In the genomic region with DNA sequence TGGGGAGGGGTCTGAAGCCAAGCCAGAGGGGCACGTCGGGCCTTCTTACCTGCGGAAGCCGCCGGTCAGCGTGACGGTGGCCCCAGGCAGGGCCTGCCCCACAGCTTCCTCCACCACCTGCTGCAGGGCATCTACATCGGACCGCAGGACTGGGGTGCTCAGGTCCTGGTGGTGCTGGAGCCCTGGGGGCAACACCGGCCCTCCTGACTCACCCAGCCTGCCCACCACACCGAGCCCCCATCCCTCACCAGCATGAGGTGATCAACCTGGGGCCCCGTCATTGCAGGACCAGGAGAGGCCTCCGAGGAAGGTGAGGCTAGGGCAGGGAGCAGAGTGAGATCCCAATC, we compare ENCODE assay signal across 14 cellular contexts. TPM values are rescaled to one million over a fixed set of nuclear protein-coding genes. Genes with fewer than 3 reads are reported as not detected.
DNase-seq lines count a peak whose midpoint lies in the region; ATAC-seq and TF ChIP-seq lines count a peak whose summit lies in the region.
"Had no signal": no experiment of that assay in that cellular context is flagged by ENCODE, and none has a peak within 500 bp of the region (broad histone marks: within the 10 kb centered on the region; RNA-seq: fewer than 3 reads in every experiment).

No MANE protein-coding gene starts in this region.

- CTCF ChIA-PET in CD8-positive, alpha-beta T cell (lab: Charles Lee): no interaction called here

- H3K36me3 Mint-ChIP-seq in CD8-positive, alpha-beta T cell: peaks cover 67% of the 10 kb centered on the region
- peaks cover 9% of the 10 kb centered on the region for H3K36me3 Mint-ChIP-seq in IgD-negative memory B cell

- H3K27ac Mint-ChIP-seq in CD8-positive, alpha-beta T cell: peak overlapping the region; percentile 81
- peak overlapping the region; percentile 85 to 97 (median 96) for H3K27ac Mint-ChIP-seq in IgD-negative memory B cell
- H3K27ac Mint-ChIP-seq: activated CD4-positive, alpha-beta T cell treated with anti-CD3 and anti-CD28 coated beads, Interleukin-2, amount 10 ng/mL, durations not matched to agents 24 days and 14 days had no signal

- peaks cover 55% of the 10 kb centered on the region for H3K36me3 ChIP-seq in CD8-positive, alpha-beta T cell (ENCODE audit: insufficient read depth, low read length)
- H3K36me3 ChIP-seq in esophagus muscularis mucosa: peaks cover 30 to 68% (median 67%) of the 10 kb centered on the region in 4 donors
- H3K36me3 ChIP-seq in skeletal muscle tissue (ENCODE audit: control insufficient read depth in 3 of 3, insufficient read depth in 3 of 3, low read length in 3 of 3): peaks cover 31 to 48% (median 36%) of the 10 kb centered on the region in 3 donors

- H3K4me1 ChIP-seq in CD8-positive, alpha-beta T cell (ENCODE audit: insufficient read depth, low read length): peaks cover 22% of the 10 kb centered on the region
- H3K4me1 ChIP-seq in esophagus muscularis mucosa (peaks cover 38 to 58% (median 49%) of the 10 kb centered on the region in 4 donors), skeletal muscle tissue (ENCODE audit: control insufficient read depth in 3 of 3, insufficient read depth in 3 of 3, low read length in 3 of 3) (peaks cover 52 to 69% (median 65%) of the 10 kb centered on the region in 3 donors)
- H3K4me1 ChIP-seq: HAP-1 had no signal

- DNase-seq in CD8-positive, alpha-beta T cell: no peak
- DNase-seq in esophagus muscularis mucosa (ENCODE audit: extremely low spot score) (no peak), NOMO-1 treated with DMSO at 0.1 percent for 48 hours (lab: John Stamatoyannopoulos, UW; ENCODE audit: unreplicated experiment) (no peak)
- no peak for DNase-seq in effector CD8-positive, alpha-beta T cell (lab: John Stamatoyannopoulos, UW)
- DNase-seq: NCI-H187, RPMI8226 had no signal

- H3K9me3 ChIP-seq in CD8-positive, alpha-beta T cell (ENCODE audit: low read length): no peaks in the 10 kb centered on the region
- no peaks in the 10 kb centered on the region for H3K9me3 ChIP-seq in esophagus muscularis mucosa
- H3K9me3 ChIP-seq in skeletal muscle tissue (ENCODE audit: control insufficient read depth in 3 of 3, low read length in 3 of 3): no peaks in the 10 kb centered on the region
- H3K9me3 ChIP-seq: HAP-1 had no signal

- TF ChIP-seq EP300 in esophagus muscularis mucosa (IDR thresholded peaks at IDR 0.05): no peak

- WGBS in esophagus muscularis mucosa: 89% methylated on average over 9 of the region's 13 CpGs

- H3K4me1 Mint-ChIP-seq in CD8-positive, alpha-beta T cell (ENCODE audit: low read depth): peaks cover 26% of the 10 kb centered on the region
- peaks cover 26 to 37% (median 28%) of the 10 kb centered on the region in 3 donors for H3K4me1 Mint-ChIP-seq in IgD-negative memory B cell

- H3K4me3 Mint-ChIP-seq in CD8-positive, alpha-beta T cell: no peak overlapping the region
- peak overlapping the region; percentile 37 to 75 (median 54) for H3K4me3 Mint-ChIP-seq in IgD-negative memory B cell
- H3K4me3 Mint-ChIP-seq: activated CD4-positive, alpha-beta T cell treated with anti-CD3 and anti-CD28 coated beads, Interleukin-2, amount 10 ng/mL, durations not matched to agents 24 days and 14 days had no signal

- no peak overlapping the region for H3K4me3 ChIP-seq in CD8-positive, alpha-beta T cell (ENCODE audit: low read depth, low read length)
- H3K4me3 ChIP-seq in esophagus muscularis mucosa (peak overlapping the region in 1 of 4 donors; percentile 32), skeletal muscle tissue (ENCODE audit: low read length in 3 of 3) (no peak overlapping the region)
- H3K4me3 ChIP-seq: HAP-1 had no signal

- no peaks in the 10 kb centered on the region for H3K27me3 Mint-ChIP-seq in CD8-positive, alpha-beta T cell (ENCODE audit: low read depth)
- H3K27me3 Mint-ChIP-seq in IgD-negative memory B cell: no peaks in the 10 kb centered on the region
- H3K27me3 Mint-ChIP-seq: activated CD4-positive, alpha-beta T cell treated with anti-CD3 and anti-CD28 coated beads, Interleukin-2, amount 10 ng/mL, durations not matched to agents 24 days and 14 days had no signal

- H3K9ac ChIP-seq in skeletal muscle tissue (ENCODE audit: low read depth in 1 of 3, low read length in 3 of 3): peak overlapping the region in 2 of 3 donors; percentile 20 to 79

- H3K27me3 ChIP-seq in CD8-positive, alpha-beta T cell (ENCODE audit: insufficient read depth, low read length): no peaks in the 10 kb centered on the region
- no peaks in the 10 kb centered on the region for H3K27me3 ChIP-seq in esophagus muscularis mucosa
- no peaks in the 10 kb centered on the region for H3K27me3 ChIP-seq in skeletal muscle tissue (ENCODE audit: control insufficient read depth in 3 of 3, insufficient read depth in 3 of 3, low read length in 3 of 3)

- H3K9me3 Mint-ChIP-seq in CD8-positive, alpha-beta T cell: no peaks in the 10 kb centered on the region
- no peaks in the 10 kb centered on the region for H3K9me3 Mint-ChIP-seq in IgD-negative memory B cell
- H3K9me3 Mint-ChIP-seq: activated CD4-positive, alpha-beta T cell treated with anti-CD3 and anti-CD28 coated beads, Interleukin-2, amount 10 ng/mL, durations not matched to agents 24 days and 14 days had no signal

- peak; percentile 16 for ATAC-seq in CD8-positive, alpha-beta T cell
- ATAC-seq in GM21717 (IDR thresholded peaks at IDR 0.05; ENCODE audit: unreplicated experiment) (no peak), GM19452 (IDR thresholded peaks at IDR 0.05; ENCODE audit: unreplicated experiment) (no peak)

- TF ChIP-seq CTCF in CD8-positive, alpha-beta T cell (IDR thresholded peaks at IDR 0.05): no peak
- no peak for TF ChIP-seq CTCF in esophagus muscularis mucosa (IDR thresholded peaks at IDR 0.05)

- no peak for TF ChIP-seq POLR2A in esophagus muscularis mucosa (IDR thresholded peaks at IDR 0.05; ENCODE audit: low read depth)

- POLR2A ChIA-PET in CD8-positive, alpha-beta T cell (lab: Charles Lee): no interaction called here

- intact Hi-C loops in CD8-positive, alpha-beta T cell (cut with DNase I, micrococcal nuclease): no loop called here
- intact Hi-C loops in esophagus muscularis mucosa (cut with DNase I): no loop called here

- H3K27ac ChIP-seq in CD8-positive, alpha-beta T cell (ENCODE audit: low read depth, low read length): peak overlapping the region; percentile 29
- H3K27ac ChIP-seq in esophagus muscularis mucosa (replicated peaks in 1 of 4) (peak overlapping the region; percentile 61 to 78 (median 72)), skeletal muscle tissue (ENCODE audit: low read depth, low read length) (peak overlapping the region; percentile 8)

RNA-seq across cellular contexts. Expression of a gene that starts 8.0 kb away (rescaled TPM):
- total RNA-seq in CD8-positive, alpha-beta T cell: 10 to 100 TPM; 35.7 to 42.0 TPM
- 42.0 TPM for polyA plus RNA-seq in IgD-negative memory B cell
- total RNA-seq in esophagus muscularis mucosa (10 to 100 TPM; 12.4 to 32.3 (median 26.5) TPM), skeletal muscle tissue (12.5 TPM)

RNA-seq across cellular contexts. Expression of a gene that starts 9.0 kb away (rescaled TPM):
- 1 to 10 TPM; 1.1 to 1.5 TPM for total RNA-seq in CD8-positive, alpha-beta T cell
- polyA plus RNA-seq in IgD-negative memory B cell: not detected
- 1 to 10 TPM in 1 of 4 donors, under 1 TPM in 2, not detected in 1; 0.52 to 1.8 (median 0.66) TPM for total RNA-seq in esophagus muscularis mucosa
- 618 TPM for total RNA-seq in skeletal muscle tissue
- polyA plus RNA-seq: neural cell had no signal

RNA-seq across cellular contexts. Expression of a gene that starts 29.8 kb away (rescaled TPM):
- total RNA-seq in CD8-positive, alpha-beta T cell: 10 to 100 TPM; 82.1 to 84.8 TPM
- 384 TPM for polyA plus RNA-seq in IgD-negative memory B cell
- 100 to 1,000 TPM in 3 of 4 donors, 10 to 100 TPM in 1; 93.9 to 122 (median 115) TPM for total RNA-seq in esophagus muscularis mucosa
- 41.2 TPM for total RNA-seq in skeletal muscle tissue

RNA-seq across cellular contexts. Expression of a gene that starts 29.8 kb away (rescaled TPM):
- total RNA-seq in CD8-positive, alpha-beta T cell: 10 to 100 TPM; 15.9 to 22.6 TPM
- 3.7 TPM for polyA plus RNA-seq in IgD-negative memory B cell
- total RNA-seq in esophagus muscularis mucosa (100 to 1,000 TPM in 3 of 4 donors, 10 to 100 TPM in 1; 71.0 to 234 (median 156) TPM), skeletal muscle tissue (32.4 TPM)
- total RNA-seq: Calu3 had no signal

RNA-seq across cellular contexts. Expression of a gene that starts 49.0 kb away (rescaled TPM):
- 10 to 100 TPM; 44.0 to 48.9 TPM for total RNA-seq in CD8-positive, alpha-beta T cell
- 88.5 TPM for polyA plus RNA-seq in IgD-negative memory B cell
- total RNA-seq in esophagus muscularis mucosa (10 to 100 TPM; 33.6 to 71.2 (median 55.9) TPM), skeletal muscle tissue (64.7 TPM)

Comparison
In these comparisons a context has a peak if more than half of its experiments do, and no peak if none do; other contexts are left out.
1. H3K27ac ChIP-seq: peak in every context shown above with its lines; median percentile 72 in esophagus muscularis mucosa; 29 in CD8-positive, alpha-beta T cell; 8 in skeletal muscle tissue.
2. RNA of a gene that starts 9.0 kb away (total RNA-seq): 618 TPM in skeletal muscle tissue (single experiment); 1.1 to 1.5 TPM in CD8-positive, alpha-beta T cell and 0.52 to 1.8 TPM in esophagus muscularis mucosa; every median in the first group is over 100 times any median in the second.